In genomic region chr12:76631741-76632140, GRCh38 we compare ENCODE assay signal across 24 cellular contexts.
"Had no signal": no experiment of that assay in that cellular context is flagged by ENCODE, and none has a peak within 500 bp of the region (broad histone marks: within the 10 kb centered on the region; RNA-seq: fewer than 3 reads in every experiment).

No MANE protein-coding gene starts in this region.

- H3K4me3 ChIP-seq: colonic mucosa, esophagus muscularis mucosa, gastroesophageal sphincter, heart left ventricle, hepatocyte, lower lobe of right lung, mucosa of descending colon had no signal

- H3K27me3 ChIP-seq: colonic mucosa, esophagus muscularis mucosa, foreskin keratinocyte, gastroesophageal sphincter, heart left ventricle, hepatocyte had no signal

- H3K27me3 Mint-ChIP-seq: dendritic cell treated with granulocyte-macrophage colony-stimulating factor and Interleukin-4, amounts not matched to agents 40 ng/mL and 50 ng/mL, for 4 days; naive B cell had no signal

- H3K27ac ChIP-seq: colonic mucosa, foreskin keratinocyte, gastroesophageal sphincter, hepatocyte, lower lobe of right lung had no signal

- H3K9me3 ChIP-seq: colonic mucosa, esophagus muscularis mucosa, gastroesophageal sphincter, heart left ventricle, lower lobe of right lung, mucosa of descending colon had no signal

- H2AFZ ChIP-seq: hepatocyte had no signal

- DNase-seq: colonic mucosa; cortex of kidney; effector CD8-positive, alpha-beta T cell; effector memory CD8-positive, alpha-beta T cell; endodermal cell; foreskin keratinocyte; heart left ventricle; hypothalamus; immature natural killer cell; islet precursor cell; kidney; kidney glomerular epithelial cell; left colon; left ventricle myocardium superior; lower lobe of right lung; mesenchymal stem cell; mucosa of descending colon; naive B cell had no signal

- H3K4me1 Mint-ChIP-seq: immature natural killer cell, naive B cell had no signal

- H3K36me3 ChIP-seq: colonic mucosa, esophagus muscularis mucosa, gastroesophageal sphincter, heart left ventricle, lower lobe of right lung had no signal

- H3K4me1 ChIP-seq: colonic mucosa, esophagus muscularis mucosa, gastroesophageal sphincter, lower lobe of right lung had no signal

- H3K9me3 Mint-ChIP-seq: dendritic cell treated with granulocyte-macrophage colony-stimulating factor and Interleukin-4, amounts not matched to agents 40 ng/mL and 50 ng/mL, for 4 days; effector memory CD8-positive, alpha-beta T cell; endodermal cell; immature natural killer cell; mesothelial cell of epicardium; naive B cell had no signal

- H3K27ac Mint-ChIP-seq: dendritic cell treated with granulocyte-macrophage colony-stimulating factor and Interleukin-4, amounts not matched to agents 40 ng/mL and 50 ng/mL, for 4 days; effector memory CD8-positive, alpha-beta T cell; endodermal cell; immature natural killer cell; mesothelial cell of epicardium; naive B cell had no signal

- ATAC-seq: effector memory CD8-positive, alpha-beta T cell; foreskin keratinocyte; gastroesophageal sphincter; heart left ventricle; left colon; left lobe of liver; left ventricle myocardium superior; lower lobe of right lung; mucosa of descending colon had no signal

- H3K79me2 ChIP-seq: hepatocyte had no signal

- H3K36me3 Mint-ChIP-seq: immature natural killer cell, mesothelial cell of epicardium, naive B cell had no signal

- H3K4me3 Mint-ChIP-seq: dendritic cell treated with granulocyte-macrophage colony-stimulating factor and Interleukin-4, amounts not matched to agents 40 ng/mL and 50 ng/mL, for 4 days; effector memory CD8-positive, alpha-beta T cell; endodermal cell; immature natural killer cell; mesothelial cell of epicardium; naive B cell had no signal
